Comparison of ENCODE assay signal across 8 cellular contexts in genomic region chr13:23980160-23980551, GRCh38.
DNase-seq lines count a peak whose midpoint lies in the region; ATAC-seq and TF ChIP-seq lines count a peak whose summit lies in the region.

No MANE protein-coding gene starts in this region.

- TF ChIP-seq EP300 in Ishikawa (IDR thresholded peaks at IDR 0.05; ENCODE audit: borderline replicate concordance) (no peak), upper lobe of left lung (IDR thresholded peaks at IDR 0.05) (no peak)

- ATAC-seq in GM21717 (IDR thresholded peaks at IDR 0.05; ENCODE audit: unreplicated experiment) (peak; percentile 89), upper lobe of left lung (ENCODE audit: low FRiP score in 2 of 2) (peak; percentile 82 to 94)

- WGBS in upper lobe of left lung, 2 donors: 1 to 8% methylated on average over 12 to 28 of the region's 28 CpGs

- peak overlapping the region; percentile 47 to 58 for H3K4me3 ChIP-seq in right atrium auricular region
- peak overlapping the region; percentile 35 to 62 (median 54) for H3K4me3 ChIP-seq in upper lobe of left lung

- TF ChIP-seq CTCF in right atrium auricular region (IDR thresholded peaks at IDR 0.05) (no peak), upper lobe of left lung (IDR thresholded peaks at IDR 0.05) (no peak)

- H3K4me1 ChIP-seq in right atrium auricular region (peaks cover 0 to 6% of the 10 kb centered on the region in 2 donors), upper lobe of left lung (peaks cover 4 to 23% (median 16%) of the 10 kb centered on the region in 4 donors)

- H3K9me3 ChIP-seq in right atrium auricular region (no peaks in the 10 kb centered on the region), upper lobe of left lung (no peaks in the 10 kb centered on the region)

- no peak for TF ChIP-seq POLR2A in upper lobe of left lung (IDR thresholded peaks at IDR 0.05)

- H3K27me3 ChIP-seq in right atrium auricular region (no peaks in the 10 kb centered on the region), upper lobe of left lung (peaks cover 0 to 3% (median 0%) of the 10 kb centered on the region in 4 donors)

- H3K36me3 ChIP-seq in right atrium auricular region (no peaks in the 10 kb centered on the region), upper lobe of left lung (no peaks in the 10 kb centered on the region)

- peak overlapping the region; percentile 36 to 56 for H3K27ac ChIP-seq in right atrium auricular region
- H3K27ac ChIP-seq in upper lobe of left lung: peak overlapping the region; percentile 66 to 71 (median 69)

- DNase-seq in DMS79 treated with DMSO at 0.1 percent for 48 hours (lab: John Stamatoyannopoulos, UW): peak; percentile 53
- peak; percentile 67 to 79 (median 76) for DNase-seq in T-helper 1 cell
- peak; percentile 73 for DNase-seq in amniotic stem cell (lab: John Stamatoyannopoulos, UW)
- DNase-seq in right atrium auricular region (ENCODE audit: low spot score): peak; percentile 91
- DNase-seq in posterior vena cava (ENCODE audit: low spot score): peak; percentile 97
- peak; percentile 88 to 97 for DNase-seq in upper lobe of left lung

- intact Hi-C loops in posterior vena cava (cut with DNase I): no loop called here

- no peak for TF ChIP-seq RAD21 in Ishikawa (IDR thresholded peaks at IDR 0.05; ENCODE audit: low read depth)

TF ChIP-seq in Ishikawa, 13 proteins besides CTCF, POLR2A, EP300 and RAD21:
- TF ChIP-seq CREB1 (IDR thresholded peaks at IDR 0.05; ENCODE audit: low read depth): no peak
- no peak for TF ChIP-seq TCF12 (IDR thresholded peaks at IDR 0.05; ENCODE audit: low read depth)
- peak; percentile 53; the same call in 1 of the 2 replicates for TF ChIP-seq ZBTB7A (IDR thresholded peaks at IDR 0.05; ENCODE audit: low read depth)
- TF ChIP-seq EGR1 (IDR thresholded peaks at IDR 0.05): 0 out of 2 replicates have a peak, but pooled peaks have one; percentile 12
- no peak for TF ChIP-seq YY1 (IDR thresholded peaks at IDR 0.05; ENCODE audit: low read depth)
- no peak for TF ChIP-seq MAX (IDR thresholded peaks at IDR 0.05)

Comparison
In these comparisons a context has a peak if more than half of its experiments do, and no peak if none do; other contexts are left out.
1. Peak in every context shown above with its lines: DNase-seq, ATAC-seq, H3K4me3 ChIP-seq and H3K27ac ChIP-seq.